21 cellular contexts compared by ENCODE assay signal in genomic region chr18:76928179-76928868, GRCh38.
DNase-seq lines count a peak whose midpoint lies in the region; ATAC-seq and TF ChIP-seq lines count a peak whose summit lies in the region.
"Had no signal": no experiment of that assay in that cellular context is flagged by ENCODE, and none has a peak within 500 bp of the region (broad histone marks: within the 10 kb centered on the region; RNA-seq: fewer than 3 reads in every experiment).

No MANE protein-coding gene starts in this region.

- TF ChIP-seq CTCF in natural killer cell (IDR thresholded peaks at IDR 0.05) (no peak), right atrium auricular region (IDR thresholded peaks at IDR 0.05) (no peak), heart left ventricle (IDR thresholded peaks at IDR 0.05) (no peak)

- no peak for DNase-seq in natural killer cell treated with Interleukin-12 subunit alpha and Interleukin-12 subunit beta and Interleukin-15 and Interleukin-18, amount 100 ng/mL, for 72 hours (ENCODE audit: low spot score)
- no peak for DNase-seq in natural killer cell
- no peak for DNase-seq in right atrium auricular region (ENCODE audit: low spot score)
- DNase-seq in left colon: no peak
- no peak for DNase-seq in heart left ventricle
- DNase-seq in activated CD4-positive, alpha-beta T cell treated with anti-CD3 and anti-CD28 coated beads for 36 hours: no peak
- DNase-seq: DMS79 treated with DMSO at 0.1 percent for 48 hours, KBM-7, NCI-H1694 treated with DMSO at 0.1 percent for 48 hours, NCI-H2227 treated with DMSO at 0.1 percent for 48 hours, NCI-H510A treated with DMSO at 0.1 percent for 48 hours, NCI-H82, PC-3, RPMI8226, SHP77 treated with DMSO at 0.1 percent for 48 hours, T-helper 1 cell had no signal

- H3K27me3 Mint-ChIP-seq in natural killer cell treated with Interleukin-12 subunit alpha and Interleukin-12 subunit beta and Interleukin-15 and Interleukin-18, amount 100 ng/mL, for 72 hours: no peaks in the 10 kb centered on the region
- H3K27me3 Mint-ChIP-seq in natural killer cell (ENCODE audit: low read depth in 2 of 2): no peaks in the 10 kb centered on the region
- no peaks in the 10 kb centered on the region for H3K27me3 Mint-ChIP-seq in activated CD4-positive, alpha-beta T cell treated with anti-CD3 and anti-CD28 coated beads for 36 hours

- 92 to 94% (median 93%) methylated on average over 9 of the region's 9 CpGs for WGBS in heart left ventricle, 4 donors

- H3K36me3 ChIP-seq in right atrium auricular region: peaks cover 49% of the 10 kb centered on the region
- peaks cover 0 to 92% (median 80%) of the 10 kb centered on the region in 9 donors for H3K36me3 ChIP-seq in heart left ventricle

- ATAC-seq in natural killer cell treated with Interleukin-12 subunit alpha and Interleukin-12 subunit beta and Interleukin-15 and Interleukin-18, amount 100 ng/mL, for 72 hours: peak in 1 of 2 donors; percentile 52
- ATAC-seq in natural killer cell (no peak), GM21619 (IDR thresholded peaks at IDR 0.05; ENCODE audit: unreplicated experiment) (peak; percentile 44), HG03039 (IDR thresholded peaks at IDR 0.05; ENCODE audit: unreplicated experiment) (peak; percentile 57), left colon (no peak), heart left ventricle (no peak)
- no peak for ATAC-seq in activated CD4-positive, alpha-beta T cell treated with anti-CD3 and anti-CD28 coated beads for 36 hours
- ATAC-seq: HepG2, PC-3, SK-N-SH treated with all-trans-retinoic acid at 6 μM for 48 hours had no signal

- intact Hi-C loops in natural killer cell (cut with micrococcal nuclease): no loop called here
- intact Hi-C loops in left colon (cut with DNase I, micrococcal nuclease): no loop called here
- intact Hi-C loops in heart left ventricle (cut with DNase I): loop anchor here in 2 of 10 donors (10.0 kb wide), 2 partner anchors 56 to 124 kb away; no protein-coding TSS in a partner anchor
- intact Hi-C loops in activated CD4-positive, alpha-beta T cell treated with anti-CD3 and anti-CD28 coated beads for 36 hours (cut with DNase I, micrococcal nuclease): no loop called here

- no peaks in the 10 kb centered on the region for H3K4me1 ChIP-seq in right atrium auricular region
- H3K4me1 ChIP-seq in heart left ventricle: peaks cover 0 to 4% (median 0%) of the 10 kb centered on the region in 12 donors

- H3K9me3 Mint-ChIP-seq in natural killer cell treated with Interleukin-12 subunit alpha and Interleukin-12 subunit beta and Interleukin-15 and Interleukin-18, amount 100 ng/mL, for 72 hours: no peaks in the 10 kb centered on the region
- no peaks in the 10 kb centered on the region for H3K9me3 Mint-ChIP-seq in natural killer cell
- no peaks in the 10 kb centered on the region for H3K9me3 Mint-ChIP-seq in activated CD4-positive, alpha-beta T cell treated with anti-CD3 and anti-CD28 coated beads for 36 hours (ENCODE audit: low read depth)

- no peak for TF ChIP-seq POLR2A in heart left ventricle (IDR thresholded peaks at IDR 0.05)

- H3K27ac Mint-ChIP-seq in natural killer cell treated with Interleukin-12 subunit alpha and Interleukin-12 subunit beta and Interleukin-15 and Interleukin-18, amount 100 ng/mL, for 72 hours: peak overlapping the region in 1 of 2 donors; percentile 41
- no peak overlapping the region for H3K27ac Mint-ChIP-seq in natural killer cell
- H3K27ac Mint-ChIP-seq in activated CD4-positive, alpha-beta T cell treated with anti-CD3 and anti-CD28 coated beads for 36 hours: no peak overlapping the region

- POLR2A ChIA-PET in activated CD4-positive, alpha-beta T cell treated with anti-CD3 and anti-CD28 coated beads for 36 hours (lab: Charles Lee): no interaction called here

- H3K27me3 ChIP-seq in right atrium auricular region: no peaks in the 10 kb centered on the region
- no peaks in the 10 kb centered on the region for H3K27me3 ChIP-seq in heart left ventricle

- peaks cover 9 to 41% of the 10 kb centered on the region in 2 donors for H3K4me1 Mint-ChIP-seq in natural killer cell treated with Interleukin-12 subunit alpha and Interleukin-12 subunit beta and Interleukin-15 and Interleukin-18, amount 100 ng/mL, for 72 hours (ENCODE audit: low read depth in 2 of 2)
- peaks cover 0 to 12% of the 10 kb centered on the region in 2 donors for H3K4me1 Mint-ChIP-seq in natural killer cell
- H3K4me1 Mint-ChIP-seq in activated CD4-positive, alpha-beta T cell treated with anti-CD3 and anti-CD28 coated beads for 36 hours: no peaks in the 10 kb centered on the region

- no peaks in the 10 kb centered on the region for H3K9me3 ChIP-seq in right atrium auricular region
- no peaks in the 10 kb centered on the region for H3K9me3 ChIP-seq in heart left ventricle

- CTCF ChIA-PET in activated CD4-positive, alpha-beta T cell treated with anti-CD3 and anti-CD28 coated beads for 36 hours (lab: Charles Lee): no interaction called here

- H3K4me3 ChIP-seq in right atrium auricular region (no peak overlapping the region), heart left ventricle (no peak overlapping the region)

- peaks cover 22% of the 10 kb centered on the region for H3K36me3 Mint-ChIP-seq in natural killer cell treated with Interleukin-12 subunit alpha and Interleukin-12 subunit beta and Interleukin-15 and Interleukin-18, amount 100 ng/mL, for 72 hours
- H3K36me3 Mint-ChIP-seq in natural killer cell: peaks cover 11% of the 10 kb centered on the region
- peaks cover 32% of the 10 kb centered on the region for H3K36me3 Mint-ChIP-seq in activated CD4-positive, alpha-beta T cell treated with anti-CD3 and anti-CD28 coated beads for 36 hours (ENCODE audit: low read depth)

- peak overlapping the region; percentile 13 for H3K4me3 Mint-ChIP-seq in natural killer cell treated with Interleukin-12 subunit alpha and Interleukin-12 subunit beta and Interleukin-15 and Interleukin-18, amount 100 ng/mL, for 72 hours
- H3K4me3 Mint-ChIP-seq in natural killer cell: no peak overlapping the region
- no peak overlapping the region for H3K4me3 Mint-ChIP-seq in activated CD4-positive, alpha-beta T cell treated with anti-CD3 and anti-CD28 coated beads for 36 hours

- H3K27ac ChIP-seq in right atrium auricular region (no peak overlapping the region), heart left ventricle (no peak overlapping the region)
- H3K27ac ChIP-seq: 22Rv1 had no signal

Comparison
In these comparisons a context has a peak if more than half of its experiments do, and no peak if none do; other contexts are left out.
1. ATAC-seq: peak in GM21619 (single experiment) and HG03039 (single experiment); none in natural killer cell (0 of 3), left colon (single experiment), heart left ventricle (0 of 4) and activated CD4-positive, alpha-beta T cell treated with anti-CD3 and anti-CD28 coated beads for 36 hours (single experiment).